In the genomic region with DNA sequence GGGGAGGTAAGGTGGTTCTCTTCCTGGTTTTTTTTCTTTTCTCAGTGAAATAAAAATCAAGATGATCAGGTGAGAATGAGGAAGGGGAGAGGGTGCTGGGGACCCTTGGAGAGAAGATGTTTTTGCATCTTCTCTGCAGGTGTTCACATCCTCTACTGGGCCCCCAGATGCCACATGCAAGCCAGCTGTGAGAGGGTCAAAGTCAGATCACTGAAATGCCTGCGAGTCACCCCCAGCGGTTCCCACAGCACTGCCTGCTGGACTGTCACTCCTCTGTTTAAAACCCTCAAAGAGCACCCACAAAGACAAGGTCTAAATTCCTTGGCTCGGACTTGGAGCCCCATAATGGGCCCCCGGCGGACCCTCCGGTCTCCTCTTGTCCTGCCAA, we compare ENCODE assay signal across 22 cellular contexts.
DNase-seq lines count a peak whose midpoint lies in the region; ATAC-seq and TF ChIP-seq lines count a peak whose summit lies in the region.
"Had no signal": no experiment of that assay in that cellular context is flagged by ENCODE, and none has a peak within 500 bp of the region (broad histone marks: within the 10 kb centered on the region; RNA-seq: fewer than 3 reads in every experiment).

No MANE protein-coding gene starts in this region.

- no peak overlapping the region for H3K4me3 Mint-ChIP-seq in MCF 10A (ENCODE audit: unreplicated experiment)
- peak overlapping the region; percentile 49 to 70 for H3K4me3 Mint-ChIP-seq in stimulated activated naive CD8-positive, alpha-beta T cell treated with anti-CD3 and anti-CD28 coated beads, Interleukin-15, amount 100 ng/mL, for 72 hours
- H3K4me3 Mint-ChIP-seq: H9, nephron progenitor cell had no signal

- H3K36me3 ChIP-seq in mammary epithelial cell (ENCODE audit: insufficient read depth, low read length) = no peaks in the 10 kb centered on the region
- H3K36me3 ChIP-seq in duodenal mucosa (ENCODE audit: control insufficient read depth in 1 of 2, insufficient read depth in 2 of 2, low read length in 2 of 2) = no peaks in the 10 kb centered on the region
- H3K36me3 ChIP-seq: MG63, upper lobe of left lung had no signal

- no peaks in the 10 kb centered on the region for H3K4me1 Mint-ChIP-seq in MCF 10A (ENCODE audit: insufficient read depth, unreplicated experiment)
- H3K4me1 Mint-ChIP-seq in stimulated activated naive CD8-positive, alpha-beta T cell treated with anti-CD3 and anti-CD28 coated beads, Interleukin-15, amount 100 ng/mL, for 72 hours = peaks cover 25% of the 10 kb centered on the region

- H3K27me3 Mint-ChIP-seq in MCF 10A (ENCODE audit: insufficient read depth, unreplicated experiment) = peaks cover 11% of the 10 kb centered on the region
- no peaks in the 10 kb centered on the region for H3K27me3 Mint-ChIP-seq in stimulated activated naive CD8-positive, alpha-beta T cell treated with anti-CD3 and anti-CD28 coated beads, Interleukin-15, amount 100 ng/mL, for 72 hours

- H3K27me3 ChIP-seq in mammary epithelial cell (ENCODE audit: insufficient read depth, low read length) (no peaks in the 10 kb centered on the region), duodenal mucosa (ENCODE audit: control insufficient read depth in 1 of 2, insufficient read depth in 2 of 2, low read length in 2 of 2) (no peaks in the 10 kb centered on the region)
- H3K27me3 ChIP-seq: MG63, upper lobe of left lung had no signal

- H3K4me3 ChIP-seq in mammary epithelial cell (replicated peaks in 1 of 3; ENCODE audit: insufficient read depth in 1 of 3, low read depth in 2 of 3, low read length in 3 of 3) (no peak overlapping the region), duodenal mucosa (ENCODE audit: low read depth in 1 of 2, low read length in 2 of 2) (peak overlapping the region; percentile 13 to 17)
- H3K4me3 ChIP-seq: coronary artery, MG63, upper lobe of left lung had no signal

- peaks cover 7% of the 10 kb centered on the region for H3K4me1 ChIP-seq in mammary epithelial cell (ENCODE audit: insufficient read depth, low read length)
- H3K4me1 ChIP-seq in duodenal mucosa (ENCODE audit: control insufficient read depth in 1 of 2, insufficient read depth in 2 of 2, low read length in 2 of 2) = peaks cover 0 to 11% of the 10 kb centered on the region in 2 donors

- no peak overlapping the region for H3K27ac Mint-ChIP-seq in MCF 10A (ENCODE audit: low read depth, unreplicated experiment)
- H3K27ac Mint-ChIP-seq in stimulated activated naive CD8-positive, alpha-beta T cell treated with anti-CD3 and anti-CD28 coated beads, Interleukin-15, amount 100 ng/mL, for 72 hours = peak overlapping the region in 1 of 2 donors; percentile 43
- H3K27ac Mint-ChIP-seq: nephron progenitor cell, progenitor cell of endocrine pancreas had no signal

- no peak for DNase-seq in mammary epithelial cell
- DNase-seq in MCF 10A (ENCODE audit: unreplicated experiment) = no peak
- DNase-seq in M059J (ENCODE audit: low read depth) = peak; percentile 20
- DNase-seq in stimulated activated naive CD8-positive, alpha-beta T cell treated with anti-CD3 and anti-CD28 coated beads, Interleukin-15, amount 100 ng/mL, for 72 hours = no peak
- DNase-seq in NCI-H1048 (lab: John Stamatoyannopoulos, UW) = no peak
- DNase-seq in C1 segment of cervical spinal cord (lab: John Stamatoyannopoulos, UW) = no peak
- DNase-seq in DMS114 treated with DMSO at 0.1 percent for 48 hours (lab: John Stamatoyannopoulos, UW; ENCODE audit: unreplicated experiment) = no peak
- DNase-seq: activated CD8-positive, alpha-beta memory T cell treated with anti-CD3 and anti-CD28 coated beads, Interleukin-2, amount 50 U/mL, for 48 hours; DMS79; left colon; MG63; NCI-H1436; NCI-H524 treated with DMSO at 0.1 percent for 48 hours; nephron progenitor cell; RPMI8226; SK-N-SH; T1000 had no signal

- no peaks in the 10 kb centered on the region for H3K36me3 Mint-ChIP-seq in MCF 10A (ENCODE audit: insufficient read depth, unreplicated experiment)

- BruUV-seq in mammary epithelial cell (replicated peaks; lab: Mats Ljungman, UMichigan) (no TSS peak), MCF 10A (replicated peaks; lab: Mats Ljungman, UMichigan) (no TSS peak)

- dilution Hi-C loops in mammary epithelial cell (cut with HindIII; ENCODE audit: low sequenced_read_pairs) = no loop called here

- H2AFZ ChIP-seq in mammary epithelial cell (ENCODE audit: low read depth, low read length) = peak overlapping the region; percentile 31

- no peaks in the 10 kb centered on the region for H3K79me2 ChIP-seq in mammary epithelial cell (ENCODE audit: insufficient read depth, low read length)

- H3K9me3 Mint-ChIP-seq in MCF 10A (ENCODE audit: unreplicated experiment) = no peaks in the 10 kb centered on the region
- H3K9me3 Mint-ChIP-seq in stimulated activated naive CD8-positive, alpha-beta T cell treated with anti-CD3 and anti-CD28 coated beads, Interleukin-15, amount 100 ng/mL, for 72 hours = no peaks in the 10 kb centered on the region
- H3K9me3 Mint-ChIP-seq: H9, nephron progenitor cell had no signal

- H3K9ac ChIP-seq in mammary epithelial cell (ENCODE audit: insufficient read depth, low read length) = no peak overlapping the region
- H3K9ac ChIP-seq in duodenal mucosa (ENCODE audit: low read depth in 1 of 2, low read length in 2 of 2) = no peak overlapping the region
- H3K9ac ChIP-seq: SK-N-SH had no signal

- intact Hi-C loops in mammary epithelial cell (cut with micrococcal nuclease) (loop anchor here (5.0 kb wide), 1 partner anchor 34 kb away; no protein-coding TSS in a partner anchor), MCF 10A (cut with micrococcal nuclease) (no loop called here)

- peak; percentile 27 for ATAC-seq in stimulated activated naive CD8-positive, alpha-beta T cell treated with anti-CD3 and anti-CD28 coated beads, Interleukin-15, amount 100 ng/mL, for 72 hours
- ATAC-seq: left colon had no signal

- no peak overlapping the region for H3K4me2 ChIP-seq in mammary epithelial cell (ENCODE audit: insufficient read depth, low read depth, low read length)
- H3K4me2 ChIP-seq: SK-N-SH had no signal

- CTCF ChIA-PET in mammary epithelial cell (lab: Charles Lee; ENCODE audit: low non-redundant PET) = no interaction called here
- CTCF ChIA-PET in MCF 10A (lab: Yijun Ruan, JAX) = no interaction called here

- TF ChIP-seq CTCF in mammary epithelial cell (conservative IDR thresholded peaks at IDR 0.05 in 1 of 2, IDR thresholded peaks at IDR 0.05 in 1 of 2; ENCODE audit: extremely low read depth in 1 of 2, insufficient read depth in 1 of 2, low read depth in 1 of 2, low read length in 2 of 2) (no peak), MCF 10A (IDR thresholded peaks at IDR 0.05; ENCODE audit: unreplicated experiment) (no peak)

- POLR2A ChIA-PET in MCF 10A (lab: Yijun Ruan, JAX) = no interaction called here

- in situ Hi-C loops in mammary epithelial cell (cut with MboI; ENCODE audit: low sequenced_read_pairs in 2 of 2) = loop anchor here in 1 of 2 donors (10.0 kb wide), 1 partner anchor 46 kb away; no protein-coding TSS in a partner anchor

- no peaks in the 10 kb centered on the region for H3K9me3 ChIP-seq in mammary epithelial cell (replicated peaks; ENCODE audit: insufficient read depth, low read length)
- H3K9me3 ChIP-seq in duodenal mucosa (ENCODE audit: control insufficient read depth in 1 of 2, low read length in 2 of 2) = no peaks in the 10 kb centered on the region
- H3K9me3 ChIP-seq: MG63, SK-N-SH, upper lobe of left lung had no signal

- no peak overlapping the region for H3K27ac ChIP-seq in mammary epithelial cell (ENCODE audit: insufficient read depth, low read depth, low read length)
- H3K27ac ChIP-seq in duodenal mucosa (ENCODE audit: low read depth, low read length) = no peak overlapping the region
- H3K27ac ChIP-seq: coronary artery, upper lobe of left lung had no signal

- no peaks in the 10 kb centered on the region for H4K20me1 ChIP-seq in mammary epithelial cell (ENCODE audit: insufficient read depth, low read length)

- WGBS in mammary epithelial cell (ENCODE audit: low coverage, missing lambda C conversion rate) = 92% methylated on average over 4 of the region's 6 CpGs

Comparison
In these comparisons a context has a peak if more than half of its experiments do, and no peak if none do; other contexts are left out.
1. H3K4me3 ChIP-seq: peak in duodenal mucosa (2 of 2); none in mammary epithelial cell (0 of 3).